In genomic region chr3:16883057-16883725, GRCh38 we compare ENCODE assay signal across 9 cellular contexts. TPM values are rescaled to one million over a fixed set of nuclear protein-coding genes. Genes with fewer than 3 reads are reported as not detected.
DNase-seq lines count a peak whose midpoint lies in the region; ATAC-seq and TF ChIP-seq lines count a peak whose summit lies in the region.
"Had no signal": no experiment of that assay in that cellular context is flagged by ENCODE, and none has a peak within 500 bp of the region (broad histone marks: within the 10 kb centered on the region; RNA-seq: fewer than 3 reads in every experiment).

No MANE protein-coding gene starts in this region.

- peak overlapping the region; percentile 7 to 99 for H3K27ac ChIP-seq in lung (ENCODE audit: low read depth in 1 of 2, low read length in 1 of 2)
- peak overlapping the region; percentile 87 to 96 (median 96) for H3K27ac ChIP-seq in tibial nerve

- no peak for ATAC-seq in central memory CD8-positive, alpha-beta T cell (replicated peaks; ENCODE audit: extremely low read depth, poor library complexity, severe bottlenecking)
- ATAC-seq in lung (ENCODE audit: insufficient read depth, low FRiP score) (no peak), omental fat pad (ENCODE audit: low FRiP score) (no peak), HG02571 (IDR thresholded peaks at IDR 0.05; ENCODE audit: unreplicated experiment) (no peak)

- H3K27me3 ChIP-seq in lung (ENCODE audit: control insufficient read depth, insufficient read depth): no peaks in the 10 kb centered on the region
- no peaks in the 10 kb centered on the region for H3K27me3 ChIP-seq in tibial nerve
- H3K27me3 ChIP-seq: Peyer's patch had no signal

- H3K4me3 ChIP-seq in lung (no peak overlapping the region), tibial nerve (peak overlapping the region in 3 of 4 donors; percentile 73 to 92 (median 89))

- H3K36me3 ChIP-seq in lung (ENCODE audit: control insufficient read depth in 2 of 2, insufficient read depth in 2 of 2, low read length in 2 of 2): no peaks in the 10 kb centered on the region
- H3K36me3 ChIP-seq in tibial nerve: no peaks in the 10 kb centered on the region
- H3K36me3 ChIP-seq: Peyer's patch had no signal

- DNase-seq in activated naive CD4-positive, alpha-beta T cell treated with anti-CD3 and anti-CD28 coated beads, Interleukin-2, amount 10 ng/mL, durations not matched to agents 7 days and 5 days: no peak
- DNase-seq in activated naive CD4-positive, alpha-beta T cell (lab: John Stamatoyannopoulos, UW): no peak
- DNase-seq in central memory CD8-positive, alpha-beta T cell (ENCODE audit: low spot score in 2 of 2): no peak
- DNase-seq in lung (ENCODE audit: low spot score) (no peak), tibial nerve (ENCODE audit: low spot score in 2 of 2) (no peak), omental fat pad (ENCODE audit: low spot score) (no peak), epidermal melanocyte (ENCODE audit: insufficient read length, low spot score) (no peak)

- no peaks in the 10 kb centered on the region for H3K9me3 ChIP-seq in lung (ENCODE audit: control insufficient read depth in 2 of 2, insufficient read depth in 1 of 2, low read length in 1 of 2)
- no peaks in the 10 kb centered on the region for H3K9me3 ChIP-seq in tibial nerve
- H3K9me3 ChIP-seq: Peyer's patch had no signal

- H3K4me3 Mint-ChIP-seq in activated naive CD4-positive, alpha-beta T cell treated with anti-CD3 and anti-CD28 coated beads, Interleukin-2, amount 10 ng/mL, durations not matched to agents 7 days and 5 days: peak overlapping the region; percentile 73
- peak overlapping the region; percentile 95 for H3K4me3 Mint-ChIP-seq in central memory CD8-positive, alpha-beta T cell

- H3K36me3 Mint-ChIP-seq in activated naive CD4-positive, alpha-beta T cell treated with anti-CD3 and anti-CD28 coated beads, Interleukin-2, amount 10 ng/mL, durations not matched to agents 7 days and 5 days: peaks cover 18% of the 10 kb centered on the region
- H3K36me3 Mint-ChIP-seq in central memory CD8-positive, alpha-beta T cell (ENCODE audit: insufficient read depth): peaks cover 24% of the 10 kb centered on the region

- H3K27me3 Mint-ChIP-seq in activated naive CD4-positive, alpha-beta T cell treated with anti-CD3 and anti-CD28 coated beads, Interleukin-2, amount 10 ng/mL, durations not matched to agents 7 days and 5 days: peaks cover 10% of the 10 kb centered on the region
- H3K27me3 Mint-ChIP-seq in central memory CD8-positive, alpha-beta T cell: no peaks in the 10 kb centered on the region

- CTCF ChIA-PET in activated naive CD4-positive, alpha-beta T cell treated with anti-CD3 and anti-CD28 coated beads, Interleukin-2, amount 10 ng/mL, durations not matched to agents 7 days and 5 days (lab: Charles Lee): interaction anchor here (1.0 to 5.9 kb wide), 9 partner anchors 10 to 349 kb away, joined by 3 to 44 read pairs (median 4); no protein-coding TSS in a partner anchor

- no peak for TF ChIP-seq CTCF in lung (IDR thresholded peaks at IDR 0.05; ENCODE audit: control extremely low read depth, extremely low read depth)
- TF ChIP-seq CTCF in tibial nerve (IDR thresholded peaks at IDR 0.05): no peak
- TF ChIP-seq CTCF in omental fat pad (IDR thresholded peaks at IDR 0.05): no peak

- peak overlapping the region; percentile 85 for H3K27ac Mint-ChIP-seq in activated naive CD4-positive, alpha-beta T cell treated with anti-CD3 and anti-CD28 coated beads, Interleukin-2, amount 10 ng/mL, durations not matched to agents 7 days and 5 days
- H3K27ac Mint-ChIP-seq in central memory CD8-positive, alpha-beta T cell (ENCODE audit: low read depth): peak overlapping the region; percentile 87

- peaks cover 29% of the 10 kb centered on the region for H3K4me1 Mint-ChIP-seq in activated naive CD4-positive, alpha-beta T cell treated with anti-CD3 and anti-CD28 coated beads, Interleukin-2, amount 10 ng/mL, durations not matched to agents 7 days and 5 days
- peaks cover 34% of the 10 kb centered on the region for H3K4me1 Mint-ChIP-seq in central memory CD8-positive, alpha-beta T cell

- no peaks in the 10 kb centered on the region for H3K9me3 Mint-ChIP-seq in activated naive CD4-positive, alpha-beta T cell treated with anti-CD3 and anti-CD28 coated beads, Interleukin-2, amount 10 ng/mL, durations not matched to agents 7 days and 5 days
- H3K9me3 Mint-ChIP-seq in central memory CD8-positive, alpha-beta T cell: no peaks in the 10 kb centered on the region

- H3K4me1 ChIP-seq in lung (ENCODE audit: control insufficient read depth in 2 of 2, insufficient read depth in 2 of 2, low read length in 2 of 2): no peaks in the 10 kb centered on the region
- peaks cover 2 to 43% (median 11%) of the 10 kb centered on the region in 4 donors for H3K4me1 ChIP-seq in tibial nerve

- no peak for TF ChIP-seq POLR2A in tibial nerve (IDR thresholded peaks at IDR 0.05)

- TF ChIP-seq EP300 in tibial nerve (IDR thresholded peaks at IDR 0.05): peak in 1 of 2 donors; percentile 9

- 78 to 80% methylated on average over 23 of the region's 23 CpGs for WGBS in lung, 2 donors
- WGBS in tibial nerve, 2 donors: 63 to 71% methylated on average over 23 of the region's 23 CpGs

RNA-seq across cellular contexts. Expression of gene PLCL2, which starts 1.6 kb away (rescaled TPM):
- 10 to 100 TPM in 1 of 2 donors, 1 to 10 TPM in 1; 7.9 to 16.7 TPM for total RNA-seq in lung
- polyA plus RNA-seq in lung: 1 to 10 TPM; 1.0 to 6.3 TPM
- 10 to 100 TPM; 17.7 to 39.3 (median 29.0) TPM for total RNA-seq in tibial nerve
- total RNA-seq in omental fat pad: 10 to 100 TPM; 10.8 to 28.5 (median 16.3) TPM
